ENCODE assay signal across 15 cellular contexts in genomic region chr2:120600786-120601185, GRCh38.
"Had no signal": no experiment of that assay in that cellular context is flagged by ENCODE, and none has a peak within 500 bp of the region (broad histone marks: within the 10 kb centered on the region; RNA-seq: fewer than 3 reads in every experiment).

No MANE protein-coding gene starts in this region.

- H3K27ac Mint-ChIP-seq: dendritic cell treated with granulocyte-macrophage colony-stimulating factor and Interleukin-4, amounts not matched to agents 40 ng/mL and 50 ng/mL, for 4 days; effector memory CD8-positive, alpha-beta T cell; immature natural killer cell; memory B cell; natural killer cell treated with Interleukin-12 subunit alpha and Interleukin-12 subunit beta and Interleukin-15 and Interleukin-18, amount 100 ng/mL, for 72 hours; stimulated activated naive CD8-positive, alpha-beta T cell treated with anti-CD3 and anti-CD28 coated beads, Interleukin-15, Interleukin-2, amounts not matched to agents 100 ng/mL and 50 ng/mL, for 24 hours had no signal

- H3K36me3 ChIP-seq: esophagus muscularis mucosa, gastrocnemius medialis, transverse colon had no signal

- H3K4me3 Mint-ChIP-seq: dendritic cell treated with granulocyte-macrophage colony-stimulating factor and Interleukin-4, amounts not matched to agents 40 ng/mL and 50 ng/mL, for 4 days; effector memory CD8-positive, alpha-beta T cell; immature natural killer cell; memory B cell; natural killer cell treated with Interleukin-12 subunit alpha and Interleukin-12 subunit beta and Interleukin-15 and Interleukin-18, amount 100 ng/mL, for 72 hours; stimulated activated naive CD8-positive, alpha-beta T cell treated with anti-CD3 and anti-CD28 coated beads, Interleukin-15, Interleukin-2, amounts not matched to agents 100 ng/mL and 50 ng/mL, for 24 hours had no signal

- H3K9me3 Mint-ChIP-seq: dendritic cell treated with granulocyte-macrophage colony-stimulating factor and Interleukin-4, amounts not matched to agents 40 ng/mL and 50 ng/mL, for 4 days; effector memory CD8-positive, alpha-beta T cell; immature natural killer cell; natural killer cell treated with Interleukin-12 subunit alpha and Interleukin-12 subunit beta and Interleukin-15 and Interleukin-18, amount 100 ng/mL, for 72 hours; stimulated activated naive CD8-positive, alpha-beta T cell treated with anti-CD3 and anti-CD28 coated beads, Interleukin-15, Interleukin-2, amounts not matched to agents 100 ng/mL and 50 ng/mL, for 24 hours had no signal

- ATAC-seq: effector memory CD8-positive, alpha-beta T cell; gastrocnemius medialis; left colon; natural killer cell treated with Interleukin-12 subunit alpha and Interleukin-12 subunit beta and Interleukin-15 and Interleukin-18, amount 100 ng/mL, for 72 hours had no signal

- H3K4me1 Mint-ChIP-seq: immature natural killer cell, memory B cell had no signal

- H3K27me3 ChIP-seq: gastrocnemius medialis, testis, transverse colon had no signal

- H3K27ac ChIP-seq: epithelial cell of prostate, esophagus muscularis mucosa, gastrocnemius medialis, testis, transverse colon had no signal

- H3K9me3 ChIP-seq: esophagus muscularis mucosa, gastrocnemius medialis, testis, transverse colon had no signal

- H3K36me3 Mint-ChIP-seq: immature natural killer cell; natural killer cell treated with Interleukin-12 subunit alpha and Interleukin-12 subunit beta and Interleukin-15 and Interleukin-18, amount 100 ng/mL, for 72 hours had no signal

- H3K4me1 ChIP-seq: transverse colon had no signal

- H3K4me3 ChIP-seq: esophagus muscularis mucosa, gastrocnemius medialis, testis, transverse colon had no signal

- DNase-seq: effector memory CD8-positive, alpha-beta T cell; gastrocnemius medialis; immature natural killer cell; left colon; midbrain; small intestine; stimulated activated CD4-positive, alpha-beta T cell treated with anti-CD3 and anti-CD28 coated beads, Interleukin-2, amount 100 ng/mL, for 48 hours; testis; transverse colon had no signal
